Comparison of ENCODE assay signal across 10 cellular contexts in the genomic region with DNA sequence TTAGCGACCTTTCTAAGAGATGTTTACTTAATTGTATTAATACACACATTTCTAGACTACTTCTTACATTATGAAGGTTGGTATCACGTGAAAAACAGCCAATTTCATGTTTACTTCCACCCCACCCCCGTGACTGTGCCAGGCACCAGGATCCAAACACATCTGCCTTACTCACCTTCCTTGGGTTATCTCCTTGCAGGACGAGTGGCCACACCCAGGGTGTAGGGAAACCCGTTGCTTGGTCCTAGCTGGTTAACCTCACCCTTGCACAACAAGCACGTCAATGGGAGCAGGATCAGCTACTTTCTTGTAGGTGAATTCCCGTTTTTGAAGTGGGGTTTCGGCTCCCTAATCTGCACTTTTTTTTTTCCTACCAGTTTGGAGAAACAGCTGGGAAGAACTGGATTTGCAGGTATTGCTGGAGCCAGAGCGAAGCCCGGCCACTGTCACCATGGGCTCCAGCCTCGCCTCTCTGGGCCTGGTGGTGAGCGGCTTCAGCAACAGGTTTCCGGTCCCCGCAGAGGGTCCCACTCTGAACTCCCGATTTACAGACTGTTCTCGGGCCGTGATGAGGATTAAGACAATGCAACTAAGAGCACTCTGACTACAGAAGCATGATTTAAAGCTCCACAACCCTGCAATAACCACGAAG. TPM values are rescaled to one million over a fixed set of nuclear protein-coding genes. Genes with fewer than 3 reads are reported as not detected.
DNase-seq lines count a peak whose midpoint lies in the region; ATAC-seq and TF ChIP-seq lines count a peak whose summit lies in the region.
"Had no signal": no experiment of that assay in that cellular context is flagged by ENCODE, and none has a peak within 500 bp of the region (broad histone marks: within the 10 kb centered on the region; RNA-seq: fewer than 3 reads in every experiment).

No MANE protein-coding gene starts in this region.

- peaks cover 24% of the 10 kb centered on the region for H3K79me2 ChIP-seq in ACC112 (ENCODE audit: control insufficient read depth, insufficient read depth, low read length, unreplicated experiment)

- no peak overlapping the region for H3K4me3 ChIP-seq in ACC112 (ENCODE audit: low read depth, low read length)
- no peak overlapping the region for H3K4me3 ChIP-seq in WERI-Rb-1 (ENCODE audit: low read depth, low read length)
- H3K4me3 ChIP-seq: SJSA1 had no signal

- DNase-seq in NCI-H69 (lab: John Stamatoyannopoulos, UW): peak; percentile 1
- peak; percentile 56 to 68 for DNase-seq in erythroblast (lab: John Stamatoyannopoulos, UW)
- DNase-seq in omental fat pad (ENCODE audit: low spot score): no peak
- no peak for DNase-seq in T-helper 2 cell treated with Interferon-gamma antibody and Interleukin-4, amounts not matched to agents 5 μg/mL and 100 μg/mL, for 36 hours (ENCODE audit: low spot score)
- DNase-seq in sciatic nerve (ENCODE audit: low spot score): no peak
- DNase-seq in WERI-Rb-1: no peak
- no peak for DNase-seq in amniotic stem cell (lab: John Stamatoyannopoulos, UW)
- DNase-seq: activated CD8-positive, alpha-beta T cell treated with anti-CD3 and anti-CD28 coated beads for 36 hours had no signal

- no peak overlapping the region for H3K4me3 Mint-ChIP-seq in T-helper 2 cell treated with Interferon-gamma antibody and Interleukin-4, amounts not matched to agents 5 μg/mL and 100 μg/mL, for 36 hours
- H3K4me3 Mint-ChIP-seq: activated CD8-positive, alpha-beta T cell treated with anti-CD3 and anti-CD28 coated beads for 36 hours had no signal

- peaks cover 25% of the 10 kb centered on the region for H3K4me1 Mint-ChIP-seq in T-helper 2 cell treated with Interferon-gamma antibody and Interleukin-4, amounts not matched to agents 5 μg/mL and 100 μg/mL, for 36 hours (ENCODE audit: low read depth)

- peak overlapping the region; percentile 19 for H2AFZ ChIP-seq in ACC112 (ENCODE audit: low read length, unreplicated experiment)

- TF ChIP-seq CTCF in omental fat pad (IDR thresholded peaks at IDR 0.05): no peak
- no peak for TF ChIP-seq CTCF in WERI-Rb-1 (IDR thresholded peaks at IDR 0.05; ENCODE audit: low read depth, low read length)

- ATAC-seq in omental fat pad (ENCODE audit: low FRiP score) (peak; percentile 37), sciatic nerve (no peak)
- ATAC-seq: activated CD8-positive, alpha-beta T cell treated with anti-CD3 and anti-CD28 coated beads for 36 hours had no signal

- H3K27ac ChIP-seq in ACC112 (ENCODE audit: low read depth, low read length) (peak overlapping the region; percentile 66), WERI-Rb-1 (no peak overlapping the region)
- H3K27ac ChIP-seq: SJSA1 had no signal

- H3K9me3 Mint-ChIP-seq in T-helper 2 cell treated with Interferon-gamma antibody and Interleukin-4, amounts not matched to agents 5 μg/mL and 100 μg/mL, for 36 hours: no peaks in the 10 kb centered on the region
- H3K9me3 Mint-ChIP-seq: activated CD8-positive, alpha-beta T cell treated with anti-CD3 and anti-CD28 coated beads for 36 hours had no signal

- H3K4me1 ChIP-seq in ACC112 (ENCODE audit: control insufficient read depth, insufficient read depth, low read length, unreplicated experiment): peaks cover 25% of the 10 kb centered on the region

- TF ChIP-seq POLR2A in erythroblast (IDR thresholded peaks at IDR 0.05; ENCODE audit: low read length): no peak

- intact Hi-C loops in sciatic nerve (cut with DNase I): no loop called here

- H3K27me3 Mint-ChIP-seq in T-helper 2 cell treated with Interferon-gamma antibody and Interleukin-4, amounts not matched to agents 5 μg/mL and 100 μg/mL, for 36 hours (ENCODE audit: low read depth): peaks cover 2% of the 10 kb centered on the region
- H3K27me3 Mint-ChIP-seq: activated CD8-positive, alpha-beta T cell treated with anti-CD3 and anti-CD28 coated beads for 36 hours had no signal

- no peak overlapping the region for H3K27ac Mint-ChIP-seq in T-helper 2 cell treated with Interferon-gamma antibody and Interleukin-4, amounts not matched to agents 5 μg/mL and 100 μg/mL, for 36 hours
- H3K27ac Mint-ChIP-seq: activated CD8-positive, alpha-beta T cell treated with anti-CD3 and anti-CD28 coated beads for 36 hours had no signal

- peaks cover 31% of the 10 kb centered on the region for H3K36me3 Mint-ChIP-seq in T-helper 2 cell treated with Interferon-gamma antibody and Interleukin-4, amounts not matched to agents 5 μg/mL and 100 μg/mL, for 36 hours (ENCODE audit: low read depth)

- H3K27me3 ChIP-seq in ACC112 (ENCODE audit: insufficient read depth, low read length): no peaks in the 10 kb centered on the region
- H3K27me3 ChIP-seq in WERI-Rb-1 (ENCODE audit: insufficient read depth, low read depth, severe bottlenecking): no peaks in the 10 kb centered on the region
- H3K27me3 ChIP-seq: SJSA1 had no signal

- peaks cover 7% of the 10 kb centered on the region for H3K9me3 ChIP-seq in WERI-Rb-1 (ENCODE audit: severe bottlenecking)
- H3K9me3 ChIP-seq: SJSA1 had no signal

- H3K36me3 ChIP-seq in ACC112 (ENCODE audit: insufficient read depth, low read length): peaks cover 16% of the 10 kb centered on the region
- no peaks in the 10 kb centered on the region for H3K36me3 ChIP-seq in WERI-Rb-1

RNA-seq across cellular contexts. Expression of a gene that starts 2.1 kb away (rescaled TPM):
- total RNA-seq in omental fat pad: 1,000 to 10,000 TPM in 1 of 4 donors, 100 to 1,000 TPM in 3; 679 to 1,195 (median 826) TPM
- total RNA-seq in sciatic nerve: 589 TPM

RNA-seq across cellular contexts. Expression of a gene that starts 25.5 kb away (rescaled TPM):
- total RNA-seq in omental fat pad: 10 to 100 TPM; 16.1 to 29.1 (median 23.5) TPM
- 8.7 TPM for total RNA-seq in sciatic nerve

RNA-seq across cellular contexts. Expression of a gene that starts 36.6 kb away (rescaled TPM):
- total RNA-seq in omental fat pad (10 to 100 TPM; 12.1 to 47.6 (median 28.9) TPM), sciatic nerve (26.3 TPM)

Comparison
In these comparisons a context has a peak if more than half of its experiments do, and no peak if none do; other contexts are left out.
1. DNase-seq: peak in NCI-H69 (single experiment) and erythroblast (2 of 2); none in omental fat pad (single experiment), T-helper 2 cell treated with Interferon-gamma antibody and Interleukin-4, amounts not matched to agents 5 μg/mL and 100 μg/mL, for 36 hours (single experiment), sciatic nerve (single experiment), WERI-Rb-1 (single experiment) and amniotic stem cell (single experiment).